Comparison of ENCODE assay signal across 8 cellular contexts in the genomic region with DNA sequence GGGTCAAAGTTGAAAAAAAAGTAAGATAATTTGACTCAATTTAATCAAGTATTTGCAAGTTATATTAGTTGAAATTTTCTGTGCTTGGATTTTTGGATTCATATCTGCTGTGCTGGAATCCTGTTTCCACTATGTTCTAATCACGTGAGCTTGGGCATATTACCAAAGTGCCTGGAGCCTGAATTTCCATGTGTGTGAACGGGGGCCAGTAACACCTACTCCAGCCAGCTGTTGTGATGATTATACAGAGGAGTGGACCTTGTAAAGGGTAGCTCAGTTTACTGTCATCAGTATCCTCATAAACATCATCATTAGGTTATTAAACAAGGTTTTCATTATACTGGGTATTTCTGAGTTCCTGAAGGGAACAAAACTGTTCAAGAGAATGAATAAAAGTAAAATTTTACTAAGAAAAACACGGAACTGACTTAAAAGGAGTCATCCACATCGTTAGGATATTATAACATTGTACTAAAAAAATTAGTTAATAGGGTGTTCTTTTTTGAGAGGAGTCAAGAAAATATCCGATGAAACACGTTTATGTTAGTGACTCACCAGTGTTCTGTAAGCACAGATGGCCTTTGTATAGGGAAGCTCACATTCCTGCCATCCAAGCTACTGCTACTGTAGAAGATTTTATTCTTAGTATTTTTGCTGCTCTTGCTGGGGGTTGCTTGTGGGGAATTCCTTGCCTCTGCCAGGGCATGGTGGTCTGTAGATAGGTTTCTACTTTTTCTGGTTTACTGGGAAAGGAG.
A peak's percentile ranks its signal among the peaks of the same experiment; 100 is the strongest.
DNase-seq lines count a peak whose midpoint lies in the region; ATAC-seq and TF ChIP-seq lines count a peak whose summit lies in the region.
"Had no signal": no experiment of that assay in that cellular context is flagged by ENCODE, and none has a peak within 500 bp of the region (broad histone marks: within the 10 kb centered on the region; RNA-seq: fewer than 3 reads in every experiment).

No MANE protein-coding gene starts in this region.

- TF ChIP-seq POLR2A in suprapubic skin (IDR thresholded peaks at IDR 0.05) = no peak

- H3K4me1 Mint-ChIP-seq in brain = peaks cover 55% of the 10 kb centered on the region
- no peaks in the 10 kb centered on the region for H3K4me1 Mint-ChIP-seq in T-helper 2 cell treated with Interferon-gamma antibody and Interleukin-4, amounts not matched to agents 5 μg/mL and 100 μg/mL, for 36 hours (ENCODE audit: low read depth)
- H3K4me1 Mint-ChIP-seq: activated CD4-positive, alpha-beta memory T cell treated with anti-CD3 and anti-CD28 coated beads, Interleukin-2, amount 10 ng/mL, durations not matched to agents 7 days and 5 days had no signal

- peak; percentile 66 to 75 for ATAC-seq in right cardiac atrium

- peak overlapping the region; percentile 34 for H3K4me3 ChIP-seq in right cardiac atrium (ENCODE audit: low read length)
- H3K4me3 ChIP-seq in suprapubic skin = no peak overlapping the region

- no peaks in the 10 kb centered on the region for H3K36me3 Mint-ChIP-seq in brain
- H3K36me3 Mint-ChIP-seq in T-helper 2 cell treated with Interferon-gamma antibody and Interleukin-4, amounts not matched to agents 5 μg/mL and 100 μg/mL, for 36 hours (ENCODE audit: low read depth) = no peaks in the 10 kb centered on the region

- H3K27me3 ChIP-seq in right cardiac atrium (ENCODE audit: control insufficient read depth, insufficient read depth) (no peaks in the 10 kb centered on the region), suprapubic skin (no peaks in the 10 kb centered on the region)

- H3K9me3 ChIP-seq in right cardiac atrium (ENCODE audit: control insufficient read depth, low read length) = no peaks in the 10 kb centered on the region
- H3K9me3 ChIP-seq in suprapubic skin = no peaks in the 10 kb centered on the region

- intact Hi-C loops in right cardiac atrium (cut with DNase I) = no loop called here

- H3K4me1 ChIP-seq in right cardiac atrium (ENCODE audit: control insufficient read depth, insufficient read depth, low read length) (peaks cover 6% of the 10 kb centered on the region), suprapubic skin (peaks cover 38% of the 10 kb centered on the region)

- WGBS in right cardiac atrium = 34% methylated on average over 6 of the region's 6 CpGs
- 19% methylated on average over 6 of the region's 6 CpGs for WGBS in suprapubic skin

- no peak for TF ChIP-seq EP300 in suprapubic skin (IDR thresholded peaks at IDR 0.05)

- H3K4me3 Mint-ChIP-seq in brain = no peak overlapping the region
- H3K4me3 Mint-ChIP-seq in T-helper 2 cell treated with Interferon-gamma antibody and Interleukin-4, amounts not matched to agents 5 μg/mL and 100 μg/mL, for 36 hours = no peak overlapping the region
- H3K4me3 Mint-ChIP-seq: activated CD4-positive, alpha-beta memory T cell treated with anti-CD3 and anti-CD28 coated beads, Interleukin-2, amount 10 ng/mL, durations not matched to agents 7 days and 5 days had no signal

- no peaks in the 10 kb centered on the region for H3K27me3 Mint-ChIP-seq in brain
- H3K27me3 Mint-ChIP-seq in T-helper 2 cell treated with Interferon-gamma antibody and Interleukin-4, amounts not matched to agents 5 μg/mL and 100 μg/mL, for 36 hours (ENCODE audit: low read depth) = no peaks in the 10 kb centered on the region
- H3K27me3 Mint-ChIP-seq: activated CD4-positive, alpha-beta memory T cell treated with anti-CD3 and anti-CD28 coated beads, Interleukin-2, amount 10 ng/mL, durations not matched to agents 7 days and 5 days had no signal

- H3K27ac Mint-ChIP-seq in brain = peak overlapping the region in 3 of 5 experiments; percentile 45 to 79 (median 75)
- H3K27ac Mint-ChIP-seq in T-helper 2 cell treated with Interferon-gamma antibody and Interleukin-4, amounts not matched to agents 5 μg/mL and 100 μg/mL, for 36 hours = no peak overlapping the region
- H3K27ac Mint-ChIP-seq: activated CD4-positive, alpha-beta memory T cell treated with anti-CD3 and anti-CD28 coated beads, Interleukin-2, amount 10 ng/mL, durations not matched to agents 7 days and 5 days had no signal

- H3K9me3 Mint-ChIP-seq in brain = no peaks in the 10 kb centered on the region
- no peaks in the 10 kb centered on the region for H3K9me3 Mint-ChIP-seq in T-helper 2 cell treated with Interferon-gamma antibody and Interleukin-4, amounts not matched to agents 5 μg/mL and 100 μg/mL, for 36 hours

- peak overlapping the region; percentile 62 for H3K27ac ChIP-seq in right cardiac atrium (ENCODE audit: low read length)
- peak overlapping the region; percentile 45 for H3K27ac ChIP-seq in suprapubic skin

- no peaks in the 10 kb centered on the region for H3K36me3 ChIP-seq in suprapubic skin

- peak; percentile 62 for DNase-seq in HT-29 (ENCODE audit: low spot score)
- peak in 1 of 3 donors; percentile 15 for DNase-seq in right cardiac atrium
- DNase-seq in suprapubic skin (ENCODE audit: low spot score in 2 of 2) = no peak
- no peak for DNase-seq in 8988T
- DNase-seq in T-helper 2 cell treated with Interferon-gamma antibody and Interleukin-4, amounts not matched to agents 5 μg/mL and 100 μg/mL, for 36 hours (ENCODE audit: low spot score) = no peak
- no peak for DNase-seq in NCI-H1436 treated with DMSO at 0.1 percent for 48 hours (lab: John Stamatoyannopoulos, UW)
- DNase-seq: activated CD4-positive, alpha-beta memory T cell treated with anti-CD3 and anti-CD28 coated beads, Interleukin-2, amount 10 ng/mL, durations not matched to agents 7 days and 5 days had no signal

- no peak for TF ChIP-seq CTCF in brain (conservative IDR thresholded peaks at IDR 0.05)
- TF ChIP-seq CTCF in suprapubic skin (IDR thresholded peaks at IDR 0.05) = no peak
